8 cellular contexts compared by ENCODE assay signal in genomic region chr1:218339267-218339831, GRCh38. TPM values are rescaled to one million over a fixed set of nuclear protein-coding genes. Genes with fewer than 3 reads are reported as not detected.
DNase-seq lines count a peak whose midpoint lies in the region; ATAC-seq and TF ChIP-seq lines count a peak whose summit lies in the region.

No MANE protein-coding gene starts in this region.

- peak; percentile 64 for DNase-seq in OCI-M1 (lab: John Stamatoyannopoulos, UW)
- DNase-seq in fibroblast of gingiva (ENCODE audit: low read depth) = peak; percentile 32
- DNase-seq in suprapubic skin (ENCODE audit: low spot score in 2 of 2) = no peak
- DNase-seq in epidermal melanocyte (ENCODE audit: insufficient read length, low spot score) = no peak
- no peak for DNase-seq in middle frontal gyrus (ENCODE audit: extremely low spot score, low spot score)

- peaks cover 6% of the 10 kb centered on the region for H3K4me1 ChIP-seq in suprapubic skin

- peak; percentile 92 for TF ChIP-seq CTCF in 22Rv1 (IDR thresholded peaks at IDR 0.05)
- TF ChIP-seq CTCF in GM12873 (IDR thresholded peaks at IDR 0.05; ENCODE audit: insufficient read depth, low read depth, low read length, missing control alignments) = peak; percentile 61
- TF ChIP-seq CTCF in suprapubic skin (IDR thresholded peaks at IDR 0.05) = peak; percentile 46 to 65

- no peak overlapping the region for H3K4me3 ChIP-seq in suprapubic skin

- H3K9me3 ChIP-seq in suprapubic skin = no peaks in the 10 kb centered on the region

- TF ChIP-seq POLR2A in suprapubic skin (IDR thresholded peaks at IDR 0.05) = no peak

- TF ChIP-seq EP300 in suprapubic skin (IDR thresholded peaks at IDR 0.05) = no peak

- no peaks in the 10 kb centered on the region for H3K27me3 ChIP-seq in suprapubic skin

- ATAC-seq in HG03095 (IDR thresholded peaks at IDR 0.05; ENCODE audit: unreplicated experiment) = peak; percentile 48

- 0% methylated on average over 1 of the region's 1 CpG for whole genome bisulfite sequencing in suprapubic skin

- no peaks in the 10 kb centered on the region for H3K36me3 ChIP-seq in suprapubic skin

- no peak overlapping the region for H3K27ac ChIP-seq in 22Rv1
- H3K27ac ChIP-seq in suprapubic skin = no peak overlapping the region

RNA-seq across cellular contexts. Expression of gene TGFB2, which starts 5.8 kb away (rescaled TPM):
- 1 to 10 TPM in 3 of 4 donors, under 1 TPM in 1; 0.60 to 3.9 (median 3.0) TPM for total RNA-seq in suprapubic skin

RNA-seq across cellular contexts. Expression of gene RRP15, which starts 54.3 kb away (rescaled TPM):
- 10 to 100 TPM in 1 of 4 donors, 1 to 10 TPM in 3; 4.8 to 11.6 (median 6.7) TPM for total RNA-seq in suprapubic skin

Comparison
In these comparisons a context has a peak if more than half of its experiments do, and no peak if none do; other contexts are left out.
1. DNase-seq: peak in OCI-M1 (single experiment) and fibroblast of gingiva (single experiment); none in suprapubic skin (0 of 2), epidermal melanocyte (single experiment) and middle frontal gyrus (single experiment).
2. Peak in every context shown above with its lines, with median percentiles within 50 percentile points of each other: CTCF ChIP-seq.